In the genomic region with DNA sequence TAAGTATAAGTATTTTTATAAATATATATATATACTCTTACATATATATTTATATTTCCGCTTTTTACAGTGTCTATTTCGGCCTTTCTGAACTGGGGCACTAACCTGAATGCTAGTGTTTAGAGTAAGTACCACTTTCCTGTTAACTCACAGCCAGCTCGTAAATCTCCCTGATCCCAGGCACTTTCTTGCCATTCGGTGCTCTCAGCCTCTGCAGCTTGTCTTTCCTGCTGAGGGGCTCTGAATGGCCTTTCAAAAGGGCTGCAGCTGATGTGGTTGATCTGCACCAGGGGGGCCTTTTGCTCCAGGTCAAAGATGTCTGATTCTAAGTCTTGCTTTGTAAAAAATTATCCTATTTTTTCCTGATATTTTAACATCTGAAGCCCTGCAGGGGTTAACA, we compare ENCODE assay signal across 2 cellular contexts.
TF ChIP-seq lines count a peak whose summit lies in the region.

No MANE protein-coding gene starts in this region.

TF ChIP-seq in GM23338, 12 proteins besides CTCF, POLR2A, EP300 and RAD21 (continues in another document):
- TF ChIP-seq, protein P1, sequence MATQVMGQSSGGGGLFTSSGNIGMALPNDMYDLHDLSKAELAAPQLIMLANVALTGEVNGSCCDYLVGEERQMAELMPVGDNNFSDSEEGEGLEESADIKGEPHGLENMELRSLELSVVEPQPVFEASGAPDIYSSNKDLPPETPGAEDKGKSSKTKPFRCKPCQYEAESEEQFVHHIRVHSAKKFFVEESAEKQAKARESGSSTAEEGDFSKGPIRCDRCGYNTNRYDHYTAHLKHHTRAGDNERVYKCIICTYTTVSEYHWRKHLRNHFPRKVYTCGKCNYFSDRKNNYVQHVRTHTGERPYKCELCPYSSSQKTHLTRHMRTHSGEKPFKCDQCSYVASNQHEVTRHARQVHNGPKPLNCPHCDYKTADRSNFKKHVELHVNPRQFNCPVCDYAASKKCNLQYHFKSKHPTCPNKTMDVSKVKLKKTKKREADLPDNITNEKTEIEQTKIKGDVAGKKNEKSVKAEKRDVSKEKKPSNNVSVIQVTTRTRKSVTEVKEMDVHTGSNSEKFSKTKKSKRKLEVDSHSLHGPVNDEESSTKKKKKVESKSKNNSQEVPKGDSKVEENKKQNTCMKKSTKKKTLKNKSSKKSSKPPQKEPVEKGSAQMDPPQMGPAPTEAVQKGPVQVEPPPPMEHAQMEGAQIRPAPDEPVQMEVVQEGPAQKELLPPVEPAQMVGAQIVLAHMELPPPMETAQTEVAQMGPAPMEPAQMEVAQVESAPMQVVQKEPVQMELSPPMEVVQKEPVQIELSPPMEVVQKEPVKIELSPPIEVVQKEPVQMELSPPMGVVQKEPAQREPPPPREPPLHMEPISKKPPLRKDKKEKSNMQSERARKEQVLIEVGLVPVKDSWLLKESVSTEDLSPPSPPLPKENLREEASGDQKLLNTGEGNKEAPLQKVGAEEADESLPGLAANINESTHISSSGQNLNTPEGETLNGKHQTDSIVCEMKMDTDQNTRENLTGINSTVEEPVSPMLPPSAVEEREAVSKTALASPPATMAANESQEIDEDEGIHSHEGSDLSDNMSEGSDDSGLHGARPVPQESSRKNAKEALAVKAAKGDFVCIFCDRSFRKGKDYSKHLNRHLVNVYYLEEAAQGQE (IDR thresholded peaks at IDR 0.05; ENCODE audit: unreplicated experiment), result no peak
- TF ChIP-seq CREB1 (CRISPR knock-in tag; IDR thresholded peaks at IDR 0.05; ENCODE audit: low read depth) (no peak), POLR2AphosphoS5 (IDR thresholded peaks at IDR 0.05; ENCODE audit: low read depth) (no peak), EZH2 (IDR thresholded peaks at IDR 0.05; ENCODE audit: low read depth, unreplicated experiment) (no peak), EZH2phosphoT487 (IDR thresholded peaks at IDR 0.05; ENCODE audit: unreplicated experiment) (no peak), ZNF114 (CRISPR knock-in tag; IDR thresholded peaks at IDR 0.05) (no peak), ZNF331 (CRISPR knock-in tag; IDR thresholded peaks at IDR 0.05; ENCODE audit: low read depth) (no peak), STAT1 (IDR thresholded peaks at IDR 0.05; ENCODE audit: unreplicated experiment) (no peak), JUNB (IDR thresholded peaks at IDR 0.05; ENCODE audit: unreplicated experiment) (no peak), NANOG (IDR thresholded peaks at IDR 0.05; ENCODE audit: borderline replicate concordance) (no peak)
- TF ChIP-seq, protein P2, sequence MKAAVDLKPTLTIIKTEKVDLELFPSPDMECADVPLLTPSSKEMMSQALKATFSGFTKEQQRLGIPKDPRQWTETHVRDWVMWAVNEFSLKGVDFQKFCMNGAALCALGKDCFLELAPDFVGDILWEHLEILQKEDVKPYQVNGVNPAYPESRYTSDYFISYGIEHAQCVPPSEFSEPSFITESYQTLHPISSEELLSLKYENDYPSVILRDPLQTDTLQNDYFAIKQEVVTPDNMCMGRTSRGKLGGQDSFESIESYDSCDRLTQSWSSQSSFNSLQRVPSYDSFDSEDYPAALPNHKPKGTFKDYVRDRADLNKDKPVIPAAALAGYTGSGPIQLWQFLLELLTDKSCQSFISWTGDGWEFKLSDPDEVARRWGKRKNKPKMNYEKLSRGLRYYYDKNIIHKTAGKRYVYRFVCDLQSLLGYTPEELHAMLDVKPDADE (IDR thresholded peaks at IDR 0.05), result no peak

TF ChIP-seq in WTC11, 78 proteins besides CTCF, POLR2A, EP300 and RAD21:
- TF ChIP-seq NR1H2 (CRISPR knock-in tag; IDR thresholded peaks at IDR 0.05), result no peak
